1 cellular context compared by ENCODE assay signal in the genomic region with DNA sequence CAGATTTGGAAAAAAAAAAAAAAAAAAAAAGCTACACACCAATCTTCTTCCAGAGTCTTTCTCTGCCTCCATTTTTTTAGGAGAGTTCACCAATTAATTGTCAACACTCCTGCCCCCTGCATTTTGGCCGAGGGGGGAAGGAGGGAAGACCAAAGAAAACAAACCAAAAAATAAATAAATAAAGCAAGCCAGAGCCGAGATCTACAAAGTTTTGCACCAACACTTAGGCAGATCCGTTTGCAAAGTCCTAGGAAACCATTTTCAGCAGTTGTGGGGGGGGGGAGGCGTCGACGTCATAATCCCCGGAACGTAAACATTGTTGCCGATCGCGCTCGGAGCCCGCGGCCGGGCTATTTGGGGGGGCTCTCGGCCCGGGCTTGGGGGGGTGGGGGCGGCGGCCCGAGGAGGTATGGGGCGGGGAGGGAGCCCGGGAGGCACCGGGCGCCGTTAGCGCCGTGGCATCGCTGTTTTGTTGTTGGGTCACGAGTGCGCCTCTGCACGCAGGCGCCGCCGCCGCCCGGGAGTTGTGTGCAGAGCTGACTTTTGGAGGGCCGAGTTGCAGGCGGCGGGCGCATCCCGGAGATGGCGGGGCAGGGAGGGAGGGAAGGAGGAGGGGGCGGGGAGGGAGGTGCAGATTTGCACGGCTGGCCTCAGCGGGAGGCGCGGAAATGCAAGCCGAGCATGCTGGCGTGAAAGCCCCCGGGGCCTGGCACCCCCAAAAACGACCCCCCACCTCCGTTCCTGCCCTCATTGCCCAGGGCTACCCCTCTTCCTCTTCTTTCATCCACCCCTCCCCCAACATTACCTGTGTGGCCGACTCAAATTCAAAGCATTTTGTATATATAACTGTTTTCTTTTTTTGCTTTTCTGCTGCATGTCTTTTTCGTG.
TF ChIP-seq lines count a peak whose summit lies in the region.

No MANE protein-coding gene starts in this region.

TF ChIP-seq in K562, 482 proteins besides CTCF, POLR2A, EP300 and RAD21 (continued from another document and continues in another):
- TF ChIP-seq ZFX (CRISPR knock-in tag; IDR thresholded peaks at IDR 0.05) (peak; percentile 44), CLOCK (CRISPR knock-in tag; IDR thresholded peaks at IDR 0.05; ENCODE audit: borderline replicate concordance) (no peak), ZBTB40 (IDR thresholded peaks at IDR 0.05) (0 out of 2 replicates have a peak, but pooled peaks have one; percentile 55), ZBTB40 (CRISPR knock-in tag; IDR thresholded peaks at IDR 0.05) (no peak), CXXC5 (CRISPR knock-in tag; IDR thresholded peaks at IDR 0.05) (peak; percentile 19; the same call in 1 of the 2 replicates), TRIM25 (IDR thresholded peaks at IDR 0.05; ENCODE audit: borderline replicate concordance) (0 out of 2 replicates have a peak, but pooled peaks have one; percentile 37), ZKSCAN1 (IDR thresholded peaks at IDR 0.05; ENCODE audit: low read depth, low read length) (0 out of 2 replicates have a peak, but pooled peaks have one; percentile 8), POLR2H (tag; IDR thresholded peaks at IDR 0.05; ENCODE audit: low read depth) (peak; percentile 53), PHF8 (IDR thresholded peaks at IDR 0.05; ENCODE audit: borderline replicate concordance, low read length) (peak; percentile 43; the same call in 1 of the 2 replicates), ZBTB17 (CRISPR knock-in tag; IDR thresholded peaks at IDR 0.05) (no peak), TAF1 (IDR thresholded peaks at IDR 0.05; ENCODE audit: control insufficient read depth, extremely low read depth, insufficient read depth, low read length, severe bottlenecking) (peak; percentile 70), LCOR (CRISPR knock-in tag; IDR thresholded peaks at IDR 0.05) (no peak), GTF2E2 (tag; IDR thresholded peaks at IDR 0.05) (no peak; the same call in 1 of the 2 replicates), RBM25 (IDR thresholded peaks at IDR 0.05; ENCODE audit: low read depth, low read length, severe bottlenecking) (no peak), ZNF316 (IDR thresholded peaks at IDR 0.05) (no peak), RBFOX2 (IDR thresholded peaks at IDR 0.05; ENCODE audit: low read depth, low read length) (peak; percentile 71), LEF1 (IDR thresholded peaks at IDR 0.05) (no peak), RCOR1 (IDR thresholded peaks at IDR 0.05; ENCODE audit: borderline replicate concordance in 1 of 2, low read depth in 2 of 2, low read length in 2 of 2) (peak in 1 of 2 experiments; percentile 5; a peak in 1 of 4 replicates), SMARCA4 (IDR thresholded peaks at IDR 0.05) (peak; percentile 25; the same call in 1 of the 2 replicates), MAZ (CRISPR knock-in tag; conservative IDR thresholded peaks at IDR 0.05 in 1 of 2, IDR thresholded peaks at IDR 0.05 in 1 of 2) (peak in 1 of 2 experiments; percentile 67; a peak in 2 of 4 replicates)
- TF ChIP-seq, protein P1, sequence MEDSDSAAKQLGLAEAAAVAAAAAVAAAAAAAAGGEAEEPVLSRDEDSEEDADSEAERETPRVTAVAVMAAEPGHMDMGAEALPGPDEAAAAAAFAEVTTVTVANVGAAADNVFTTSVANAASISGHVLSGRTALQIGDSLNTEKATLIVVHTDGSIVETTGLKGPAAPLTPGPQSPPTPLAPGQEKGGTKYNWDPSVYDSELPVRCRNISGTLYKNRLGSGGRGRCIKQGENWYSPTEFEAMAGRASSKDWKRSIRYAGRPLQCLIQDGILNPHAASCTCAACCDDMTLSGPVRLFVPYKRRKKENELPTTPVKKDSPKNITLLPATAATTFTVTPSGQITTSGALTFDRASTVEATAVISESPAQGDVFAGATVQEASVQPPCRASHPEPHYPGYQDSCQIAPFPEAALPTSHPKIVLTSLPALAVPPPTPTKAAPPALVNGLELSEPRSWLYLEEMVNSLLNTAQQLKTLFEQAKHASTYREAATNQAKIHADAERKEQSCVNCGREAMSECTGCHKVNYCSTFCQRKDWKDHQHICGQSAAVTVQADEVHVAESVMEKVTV (CRISPR knock-in tag; IDR thresholded peaks at IDR 0.05), result peak; percentile 43
- TF ChIP-seq, protein P2, sequence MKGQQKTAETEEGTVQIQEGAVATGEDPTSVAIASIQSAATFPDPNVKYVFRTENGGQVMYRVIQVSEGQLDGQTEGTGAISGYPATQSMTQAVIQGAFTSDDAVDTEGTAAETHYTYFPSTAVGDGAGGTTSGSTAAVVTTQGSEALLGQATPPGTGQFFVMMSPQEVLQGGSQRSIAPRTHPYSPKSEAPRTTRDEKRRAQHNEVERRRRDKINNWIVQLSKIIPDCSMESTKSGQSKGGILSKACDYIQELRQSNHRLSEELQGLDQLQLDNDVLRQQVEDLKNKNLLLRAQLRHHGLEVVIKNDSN (CRISPR knock-in tag; IDR thresholded peaks at IDR 0.05), result no peak
- TF ChIP-seq, protein P3, sequence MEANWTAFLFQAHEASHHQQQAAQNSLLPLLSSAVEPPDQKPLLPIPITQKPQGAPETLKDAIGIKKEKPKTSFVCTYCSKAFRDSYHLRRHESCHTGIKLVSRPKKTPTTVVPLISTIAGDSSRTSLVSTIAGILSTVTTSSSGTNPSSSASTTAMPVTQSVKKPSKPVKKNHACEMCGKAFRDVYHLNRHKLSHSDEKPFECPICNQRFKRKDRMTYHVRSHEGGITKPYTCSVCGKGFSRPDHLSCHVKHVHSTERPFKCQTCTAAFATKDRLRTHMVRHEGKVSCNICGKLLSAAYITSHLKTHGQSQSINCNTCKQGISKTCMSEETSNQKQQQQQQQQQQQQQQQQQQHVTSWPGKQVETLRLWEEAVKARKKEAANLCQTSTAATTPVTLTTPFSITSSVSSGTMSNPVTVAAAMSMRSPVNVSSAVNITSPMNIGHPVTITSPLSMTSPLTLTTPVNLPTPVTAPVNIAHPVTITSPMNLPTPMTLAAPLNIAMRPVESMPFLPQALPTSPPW (CRISPR knock-in tag; IDR thresholded peaks at IDR 0.05), result peak; percentile 98
- TF ChIP-seq, protein P4, sequence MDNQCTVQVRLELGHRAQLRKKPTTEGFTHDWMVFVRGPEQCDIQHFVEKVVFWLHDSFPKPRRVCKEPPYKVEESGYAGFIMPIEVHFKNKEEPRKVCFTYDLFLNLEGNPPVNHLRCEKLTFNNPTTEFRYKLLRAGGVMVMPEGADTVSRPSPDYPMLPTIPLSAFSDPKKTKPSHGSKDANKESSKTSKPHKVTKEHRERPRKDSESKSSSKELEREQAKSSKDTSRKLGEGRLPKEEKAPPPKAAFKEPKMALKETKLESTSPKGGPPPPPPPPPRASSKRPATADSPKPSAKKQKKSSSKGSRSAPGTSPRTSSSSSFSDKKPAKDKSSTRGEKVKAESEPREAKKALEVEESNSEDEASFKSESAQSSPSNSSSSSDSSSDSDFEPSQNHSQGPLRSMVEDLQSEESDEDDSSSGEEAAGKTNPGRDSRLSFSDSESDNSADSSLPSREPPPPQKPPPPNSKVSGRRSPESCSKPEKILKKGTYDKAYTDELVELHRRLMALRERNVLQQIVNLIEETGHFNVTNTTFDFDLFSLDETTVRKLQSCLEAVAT (IDR thresholded peaks at IDR 0.05), result 0 out of 4 replicates have a peak, but pooled peaks of 1 of the 2 experiments have one; percentile 33
- TF ChIP-seq, protein P5, sequence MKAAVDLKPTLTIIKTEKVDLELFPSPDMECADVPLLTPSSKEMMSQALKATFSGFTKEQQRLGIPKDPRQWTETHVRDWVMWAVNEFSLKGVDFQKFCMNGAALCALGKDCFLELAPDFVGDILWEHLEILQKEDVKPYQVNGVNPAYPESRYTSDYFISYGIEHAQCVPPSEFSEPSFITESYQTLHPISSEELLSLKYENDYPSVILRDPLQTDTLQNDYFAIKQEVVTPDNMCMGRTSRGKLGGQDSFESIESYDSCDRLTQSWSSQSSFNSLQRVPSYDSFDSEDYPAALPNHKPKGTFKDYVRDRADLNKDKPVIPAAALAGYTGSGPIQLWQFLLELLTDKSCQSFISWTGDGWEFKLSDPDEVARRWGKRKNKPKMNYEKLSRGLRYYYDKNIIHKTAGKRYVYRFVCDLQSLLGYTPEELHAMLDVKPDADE (conservative IDR thresholded peaks at IDR 0.05; ENCODE audit: control insufficient read depth, low read depth, low read length), result 0 out of 2 replicates have a peak, but pooled peaks have one; percentile 33
